Comparison of ENCODE assay signal across 20 cellular contexts in the genomic region with DNA sequence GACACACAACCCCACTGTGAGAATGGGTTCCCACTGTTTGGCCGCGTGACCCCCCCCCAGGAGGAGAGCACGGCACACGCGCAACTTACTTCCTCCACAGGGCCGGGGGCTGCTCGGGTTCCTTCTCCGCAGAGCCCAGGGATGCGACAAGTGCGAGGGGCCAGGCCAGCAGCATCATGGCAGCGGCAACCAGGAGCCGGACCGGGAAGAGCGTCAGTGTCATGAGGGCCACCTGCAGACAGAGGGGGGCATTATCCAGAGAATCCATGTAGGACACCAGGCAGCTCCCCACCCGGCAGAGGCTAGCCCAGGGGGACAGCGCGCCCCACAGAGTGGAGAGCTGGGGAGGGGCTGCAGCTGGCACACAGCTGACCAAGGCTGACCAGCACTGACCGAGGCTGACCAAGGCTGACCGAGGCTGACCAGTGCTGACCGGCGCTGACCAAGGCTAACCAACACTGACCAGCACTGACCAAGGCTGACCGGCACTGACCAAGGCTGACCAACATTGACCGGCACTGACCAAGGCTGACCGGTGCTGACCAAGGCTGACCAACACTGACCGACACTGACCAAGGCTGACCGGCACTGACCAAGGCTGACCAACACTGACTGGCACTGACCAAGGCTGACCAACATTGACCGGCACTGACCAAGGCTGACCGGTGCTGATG. TPM values are rescaled to one million over a fixed set of nuclear protein-coding genes. Genes with fewer than 3 reads are reported as not detected.
DNase-seq lines count a peak whose midpoint lies in the region; ATAC-seq, FAIRE-seq and TF ChIP-seq lines count a peak whose summit lies in the region.
"Had no signal": no experiment of that assay in that cellular context is flagged by ENCODE, and none has a peak within 500 bp of the region (broad histone marks: within the 10 kb centered on the region; RNA-seq: fewer than 3 reads in every experiment).

No MANE protein-coding gene starts in this region.

- peaks cover 60 to 100% (median 100%) of the 10 kb centered on the region in 11 experiments for H4K20me1 ChIP-seq in BLaER1 treated with 17β-estradiol and CSF1 and Interleukin-3, amounts not matched to agents 10 nM and 100 nM

- no peaks in the 10 kb centered on the region for H3K9me3 Mint-ChIP-seq in WTC11
- H3K9me3 Mint-ChIP-seq in naive thymus-derived CD4-positive, alpha-beta T cell = no peaks in the 10 kb centered on the region
- H3K9me3 Mint-ChIP-seq: activated naive CD8-positive, alpha-beta T cell treated with anti-CD3 and anti-CD28 coated beads, Interleukin-2, amount 50 U/mL, for 24 hours; neural crest cell; T-helper 1 cell treated with Interleukin-12 subunit alpha and Interleukin-12 subunit beta and Interleukin-4 antibody, amounts not matched to agents 30 μg/mL and 1 μg/mL, for 36 hours had no signal

- no peak overlapping the region for H3K4me3 Mint-ChIP-seq in WTC11
- H3K4me3 Mint-ChIP-seq in naive thymus-derived CD4-positive, alpha-beta T cell = no peak overlapping the region
- H3K4me3 Mint-ChIP-seq: activated naive CD8-positive, alpha-beta T cell treated with anti-CD3 and anti-CD28 coated beads, Interleukin-2, amount 50 U/mL, for 24 hours; neural crest cell; T-helper 1 cell treated with Interleukin-12 subunit alpha and Interleukin-12 subunit beta and Interleukin-4 antibody, amounts not matched to agents 30 μg/mL and 1 μg/mL, for 36 hours had no signal

- H3K36me3 Mint-ChIP-seq in WTC11 = peaks cover 21% of the 10 kb centered on the region
- peaks cover 0 to 16% (median 0%) of the 10 kb centered on the region in 5 donors for H3K36me3 Mint-ChIP-seq in naive thymus-derived CD4-positive, alpha-beta T cell

- POLR2A ChIA-PET in WTC11 (lab: Charles Lee) = interaction anchor here (0.6 to 0.9 kb wide), 2 partner anchors 10 to 50 kb away, joined by 3 read pairs; no protein-coding TSS in a partner anchor
- POLR2A ChIA-PET in naive thymus-derived CD4-positive, alpha-beta T cell (lab: Charles Lee) = interaction anchor here (0.5 to 0.7 kb wide), 2 partner anchors 39 to 115 kb away, joined by 3 to 7 read pairs; no protein-coding TSS in a partner anchor

- intact Hi-C loops in naive thymus-derived CD4-positive, alpha-beta T cell (cut with micrococcal nuclease) = no loop called here

- ATAC-seq in WTC11 (no peak), HG02973 (IDR thresholded peaks at IDR 0.05; ENCODE audit: unreplicated experiment) (no peak), HG02642 (IDR thresholded peaks at IDR 0.05; ENCODE audit: poor library complexity, unreplicated experiment) (no peak)
- ATAC-seq in naive thymus-derived CD4-positive, alpha-beta T cell = no peak

- H3K4me1 Mint-ChIP-seq in WTC11 = peaks cover 41% of the 10 kb centered on the region
- peaks cover 15 to 46% (median 24%) of the 10 kb centered on the region in 7 donors for H3K4me1 Mint-ChIP-seq in naive thymus-derived CD4-positive, alpha-beta T cell

- H3K27me3 Mint-ChIP-seq in WTC11 (ENCODE audit: low read depth) = no peaks in the 10 kb centered on the region
- H3K27me3 Mint-ChIP-seq in naive thymus-derived CD4-positive, alpha-beta T cell = no peaks in the 10 kb centered on the region
- H3K27me3 Mint-ChIP-seq: activated naive CD8-positive, alpha-beta T cell treated with anti-CD3 and anti-CD28 coated beads, Interleukin-2, amount 50 U/mL, for 24 hours had no signal

- H3K4me3 ChIP-seq in BLaER1 treated with 17β-estradiol and CSF1 and Interleukin-3, amounts not matched to agents 10 nM and 100 nM = no peak overlapping the region
- no peak overlapping the region for H3K4me3 ChIP-seq in naive thymus-derived CD4-positive, alpha-beta T cell (ENCODE audit: low read length)
- H3K4me3 ChIP-seq: gastroesophageal sphincter, GM23248, PC-9, psoas muscle, smooth muscle cell had no signal

- H3K27me3 ChIP-seq in BLaER1 treated with 17β-estradiol and CSF1 and Interleukin-3, amounts not matched to agents 10 nM and 100 nM = no peaks in the 10 kb centered on the region
- H3K27me3 ChIP-seq in naive thymus-derived CD4-positive, alpha-beta T cell (ENCODE audit: control insufficient read depth in 2 of 2, insufficient read depth in 2 of 2, low read length in 2 of 2) = no peaks in the 10 kb centered on the region
- H3K27me3 ChIP-seq: brain microvascular endothelial cell, gastroesophageal sphincter had no signal

- CTCF ChIA-PET in WTC11 (lab: Charles Lee) = interaction anchor here (1.1 to 1.9 kb wide), 3 partner anchors 15 to 34 kb away, joined by 3 to 15 read pairs (median 3); no protein-coding TSS in a partner anchor
- CTCF ChIA-PET in naive thymus-derived CD4-positive, alpha-beta T cell (lab: Charles Lee) = no interaction called here

- H3K36me3 ChIP-seq in BLaER1 treated with 17β-estradiol and CSF1 and Interleukin-3, amounts not matched to agents 10 nM and 100 nM = peaks cover 8 to 49% (median 34%) of the 10 kb centered on the region in 11 experiments; a peak in 20 of 22 replicates
- H3K36me3 ChIP-seq in naive thymus-derived CD4-positive, alpha-beta T cell (ENCODE audit: control insufficient read depth in 2 of 3, insufficient read depth in 3 of 3, low read length in 3 of 3) = peaks cover 0 to 20% (median 0%) of the 10 kb centered on the region in 3 experiments

- H3K27ac Mint-ChIP-seq in WTC11 = no peak overlapping the region
- peak overlapping the region in 1 of 9 donors; percentile 75 for H3K27ac Mint-ChIP-seq in naive thymus-derived CD4-positive, alpha-beta T cell
- H3K27ac Mint-ChIP-seq: T-helper 1 cell treated with Interleukin-12 subunit alpha and Interleukin-12 subunit beta and Interleukin-4 antibody, amounts not matched to agents 30 μg/mL and 1 μg/mL, for 36 hours had no signal

- H3K9ac ChIP-seq in BLaER1 treated with 17β-estradiol and CSF1 and Interleukin-3, amounts not matched to agents 10 nM and 100 nM = no peak overlapping the region; a peak in 1 of 22 replicates
- H3K9ac ChIP-seq: GM23248 had no signal

- peak overlapping the region in 10 of 11 experiments; percentile 1 to 97 (median 65); a peak in 15 of 22 replicates for H3K4me2 ChIP-seq in BLaER1 treated with 17β-estradiol and CSF1 and Interleukin-3, amounts not matched to agents 10 nM and 100 nM
- H3K4me2 ChIP-seq: PC-9, smooth muscle cell had no signal

- H3K9me3 ChIP-seq in BLaER1 treated with 17β-estradiol and CSF1 and Interleukin-3, amounts not matched to agents 10 nM and 100 nM (replicated peaks in 1 of 11) = no peaks in the 10 kb centered on the region
- H3K9me3 ChIP-seq in naive thymus-derived CD4-positive, alpha-beta T cell (ENCODE audit: control insufficient read depth in 2 of 3, low read length in 3 of 3) = no peaks in the 10 kb centered on the region
- H3K9me3 ChIP-seq: gastroesophageal sphincter, psoas muscle had no signal

- DNase-seq in GM12891 (ENCODE audit: insufficient read length, low spot score) (no peak), WTC11 (ENCODE audit: low spot score) (no peak), NCI-H2107 treated with DMSO at 0.1 percent for 48 hours (lab: John Stamatoyannopoulos, UW; ENCODE audit: unreplicated experiment) (no peak), OCI-M1 (lab: John Stamatoyannopoulos, UW) (no peak)
- peak in 5 of 9 donors; percentile 28 to 54 (median 44) for DNase-seq in naive thymus-derived CD4-positive, alpha-beta T cell
- DNase-seq: activated naive CD8-positive, alpha-beta T cell treated with anti-CD3 and anti-CD28 coated beads, Interleukin-2, amount 50 U/mL, for 24 hours; brain microvascular endothelial cell; GM23248; NCI-H1417; PC-9; stimulated activated CD4-positive, alpha-beta T cell treated with anti-CD3 and anti-CD28 coated beads, Interleukin-4, amount 100 ng/mL, for 24 hours had no signal

- peak overlapping the region in 2 of 11 experiments; percentile 35 to 45; a peak in 3 of 22 replicates for H3K27ac ChIP-seq in BLaER1 treated with 17β-estradiol and CSF1 and Interleukin-3, amounts not matched to agents 10 nM and 100 nM
- H3K27ac ChIP-seq in naive thymus-derived CD4-positive, alpha-beta T cell (ENCODE audit: low read depth, low read length) = no peak overlapping the region
- H3K27ac ChIP-seq: brain microvascular endothelial cell, GM23248, PC-9, psoas muscle had no signal

- peaks cover 90 to 100% (median 97%) of the 10 kb centered on the region in 10 experiments for H3K4me1 ChIP-seq in BLaER1 treated with 17β-estradiol and CSF1 and Interleukin-3, amounts not matched to agents 10 nM and 100 nM
- H3K4me1 ChIP-seq in naive thymus-derived CD4-positive, alpha-beta T cell (ENCODE audit: control insufficient read depth in 2 of 2, insufficient read depth in 2 of 2, low read length in 2 of 2) = peaks cover 6 to 28% of the 10 kb centered on the region in 2 donors

- no peak for TF ChIP-seq CTCF in WTC11 (IDR thresholded peaks at IDR 0.05)

- no peak for TF ChIP-seq POLR2A in GM12891 (IDR thresholded peaks at IDR 0.05; ENCODE audit: low read depth, low read length)

- no peak for FAIRE-seq in GM12891 (lab: Jason Lieb, UNC)

TF ChIP-seq in GM12891, 5 proteins besides CTCF, POLR2A, EP300 and RAD21:
- peak; percentile 84 for TF ChIP-seq POU2F2 (IDR thresholded peaks at IDR 0.05; ENCODE audit: low read depth, low read length)
- no peak for TF ChIP-seq POLR2AphosphoS5 (IDR thresholded peaks at IDR 0.05; ENCODE audit: low read depth, low read length)

TF ChIP-seq in WTC11, 78 proteins besides CTCF, POLR2A, EP300 and RAD21:
- TF ChIP-seq FOXP1 (CRISPR knock-in tag; IDR thresholded peaks at IDR 0.05; ENCODE audit: borderline replicate concordance) = 0 out of 2 replicates have a peak, but pooled peaks have one; percentile 20
- TF ChIP-seq, protein P1, sequence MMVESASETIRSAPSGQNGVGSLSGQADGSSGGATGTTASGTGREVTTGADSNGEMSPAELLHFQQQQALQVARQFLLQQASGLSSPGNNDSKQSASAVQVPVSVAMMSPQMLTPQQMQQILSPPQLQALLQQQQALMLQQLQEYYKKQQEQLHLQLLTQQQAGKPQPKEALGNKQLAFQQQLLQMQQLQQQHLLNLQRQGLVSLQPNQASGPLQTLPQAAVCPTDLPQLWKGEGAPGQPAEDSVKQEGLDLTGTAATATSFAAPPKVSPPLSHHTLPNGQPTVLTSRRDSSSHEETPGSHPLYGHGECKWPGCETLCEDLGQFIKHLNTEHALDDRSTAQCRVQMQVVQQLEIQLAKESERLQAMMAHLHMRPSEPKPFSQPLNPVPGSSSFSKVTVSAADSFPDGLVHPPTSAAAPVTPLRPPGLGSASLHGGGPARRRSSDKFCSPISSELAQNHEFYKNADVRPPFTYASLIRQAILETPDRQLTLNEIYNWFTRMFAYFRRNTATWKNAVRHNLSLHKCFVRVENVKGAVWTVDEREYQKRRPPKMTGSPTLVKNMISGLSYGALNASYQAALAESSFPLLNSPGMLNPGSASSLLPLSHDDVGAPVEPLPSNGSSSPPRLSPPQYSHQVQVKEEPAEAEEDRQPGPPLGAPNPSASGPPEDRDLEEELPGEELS (CRISPR knock-in tag; IDR thresholded peaks at IDR 0.05) = no peak

RNA-seq across cellular contexts. Expression of gene LPCAT1, which starts 22.3 kb away (rescaled TPM):
- polyA plus RNA-seq in GM12891 (2012; ENCODE audit: low read depth, missing spikeins) = 54.4 TPM
- 206 to 215 TPM (median 210 TPM) in 3 replicates for total RNA-seq in WTC11 (2021)
- total RNA-seq in naive thymus-derived CD4-positive, alpha-beta T cell = 10 to 100 TPM; 29.4 to 89.4 (median 49.7) TPM
- 10 to 100 TPM in 1 of 2 donors, 1 to 10 TPM in 1; 9.9 to 23.5 TPM for polyA plus RNA-seq in naive thymus-derived CD4-positive, alpha-beta T cell

RNA-seq across cellular contexts. Expression of gene SLC6A3, which starts 56.3 kb away (rescaled TPM):
- polyA plus RNA-seq in GM12891 (2012; ENCODE audit: low read depth, missing spikeins) = 0.05 TPM
- total RNA-seq in WTC11 (2021) = 0.53 to 0.74 TPM (median 0.64 TPM) in 3 replicates
- total RNA-seq in naive thymus-derived CD4-positive, alpha-beta T cell = under 1 TPM in 1 of 5 experiments, not detected in 4; 0.07 TPM
- not detected for polyA plus RNA-seq in naive thymus-derived CD4-positive, alpha-beta T cell
- total RNA-seq: dermis microvascular lymphatic vessel endothelial cell, gastroesophageal sphincter, GM23248, PC-9, psoas muscle, smooth muscle cell had no signal
- polyA plus RNA-seq: GM23248, smooth muscle cell had no signal

Comparison
In these comparisons a context has a peak if more than half of its experiments do, and no peak if none do; other contexts are left out.
1. DNase-seq: peak in naive thymus-derived CD4-positive, alpha-beta T cell (5 of 9); none in GM12891 (single experiment), WTC11 (single experiment), NCI-H2107 treated with DMSO at 0.1 percent for 48 hours (single experiment) and OCI-M1 (single experiment).